ENCODE assay signal across 9 cellular contexts in genomic region chr6:138088307-138088744, GRCh38. TPM values are rescaled to one million over a fixed set of nuclear protein-coding genes. Genes with fewer than 3 reads are reported as not detected.
DNase-seq lines count a peak whose midpoint lies in the region; ATAC-seq, FAIRE-seq and TF ChIP-seq lines count a peak whose summit lies in the region.
"Had no signal": no experiment of that assay in that cellular context is flagged by ENCODE, and none has a peak within 500 bp of the region (broad histone marks: within the 10 kb centered on the region; RNA-seq: fewer than 3 reads in every experiment).

No MANE protein-coding gene starts in this region.

- H3K36me3 ChIP-seq in endothelial cell of umbilical vein (ENCODE audit: control insufficient read depth in 2 of 2, extremely low read depth in 1 of 2, insufficient read depth in 2 of 2, low read length in 2 of 2) = no peaks in the 10 kb centered on the region
- H3K36me3 ChIP-seq in gastrocnemius medialis = no peaks in the 10 kb centered on the region

- H3K79me2 ChIP-seq in endothelial cell of umbilical vein (ENCODE audit: control insufficient read depth, insufficient read depth, low read length) = no peaks in the 10 kb centered on the region

- POLR2A ChIA-PET in endothelial cell of umbilical vein (lab: Charles Lee) = no interaction called here

- in situ Hi-C loops in gastrocnemius medialis (cut with MboI; ENCODE audit: low sequenced_read_pairs in 4 of 4) = no loop called here

- intact Hi-C loops in endothelial cell of umbilical vein (cut with micrococcal nuclease) (no loop called here), gastrocnemius medialis (cut with DNase I; ENCODE audit: low total_unique reads) (no loop called here)

- peak overlapping the region; percentile 96 for H3K27ac Mint-ChIP-seq in progenitor cell of endocrine pancreas

- H3K36me3 Mint-ChIP-seq in progenitor cell of endocrine pancreas (ENCODE audit: insufficient read depth) = peaks cover 29% of the 10 kb centered on the region
- H3K36me3 Mint-ChIP-seq: naive B cell had no signal

- CTCF ChIA-PET in endothelial cell of umbilical vein (lab: Charles Lee) = interaction anchor here (1.4 kb wide), 1 partner anchor 87 kb away, joined by 5 read pairs; no protein-coding TSS in a partner anchor

- H3K9me3 ChIP-seq in endothelial cell of umbilical vein (replicated peaks; ENCODE audit: control insufficient read depth, insufficient read depth, low read length) (no peaks in the 10 kb centered on the region), gastrocnemius medialis (no peaks in the 10 kb centered on the region)

- no peak for ATAC-seq in HG03521 (IDR thresholded peaks at IDR 0.05; ENCODE audit: unreplicated experiment)
- no peak for ATAC-seq in gastrocnemius medialis

- TF ChIP-seq CTCF in endothelial cell of umbilical vein (IDR thresholded peaks at IDR 0.05; ENCODE audit: extremely low read depth in 1 of 2, insufficient read depth in 1 of 2, low read depth in 1 of 2, low read length in 2 of 2) (no peak), progenitor cell of endocrine pancreas (IDR thresholded peaks at IDR 0.05; ENCODE audit: unreplicated experiment) (no peak), gastrocnemius medialis (IDR thresholded peaks at IDR 0.05 in 4 of 5, conservative IDR thresholded peaks at IDR 0.05 in 1 of 5) (no peak)

- no peak overlapping the region for H3K9ac ChIP-seq in endothelial cell of umbilical vein (replicated peaks; ENCODE audit: extremely low read depth, insufficient read depth, low read length)

- BruUV-seq in endothelial cell of umbilical vein (replicated peaks; lab: Mats Ljungman, UMichigan) = no TSS peak

- peak; percentile 73 for FAIRE-seq in endothelial cell of umbilical vein (lab: Jason Lieb, UNC)

- H3K27me3 ChIP-seq in endothelial cell of umbilical vein (ENCODE audit: control insufficient read depth in 2 of 2, insufficient read depth in 2 of 2, low read length in 2 of 2) (no peaks in the 10 kb centered on the region), gastrocnemius medialis (peaks cover 0 to 6% (median 0%) of the 10 kb centered on the region in 3 donors)

- no peaks in the 10 kb centered on the region for H3K9me1 ChIP-seq in endothelial cell of umbilical vein (replicated peaks; ENCODE audit: control insufficient read depth, extremely low read depth, insufficient read depth, low read length)

- TF ChIP-seq POLR2A in endothelial cell of umbilical vein (IDR thresholded peaks at IDR 0.05; ENCODE audit: low read depth, low read length) = no peak
- TF ChIP-seq POLR2A in gastrocnemius medialis (IDR thresholded peaks at IDR 0.05) = no peak

- H3K4me3 Mint-ChIP-seq in progenitor cell of endocrine pancreas (ENCODE audit: low read depth) = no peak overlapping the region
- H3K4me3 Mint-ChIP-seq: naive B cell had no signal

- dilution Hi-C loops in endothelial cell of umbilical vein (cut with MboI; ENCODE audit: extremely low pct_ligation_motif_present, low sequenced_read_pairs) = no loop called here

- H2AFZ ChIP-seq in endothelial cell of umbilical vein (ENCODE audit: low read depth, low read length) = no peak overlapping the region

- no peak overlapping the region for H3K4me3 ChIP-seq in endothelial cell of umbilical vein (replicated peaks in 1 of 3; ENCODE audit: insufficient read depth in 1 of 3, low read depth in 1 of 3, low read length in 3 of 3)
- H3K4me3 ChIP-seq in gastrocnemius medialis = no peak overlapping the region

- H3K4me1 Mint-ChIP-seq in progenitor cell of endocrine pancreas (ENCODE audit: low read depth) = peaks cover 44% of the 10 kb centered on the region

- DNase-seq in DMS79 treated with DMSO at 0.1 percent for 48 hours (lab: John Stamatoyannopoulos, UW) = peak; percentile 84
- peak; percentile 42 for DNase-seq in NCI-H2196 treated with DMSO at 0.1 percent for 48 hours (lab: John Stamatoyannopoulos, UW; ENCODE audit: unreplicated experiment)
- peak; percentile 63 for DNase-seq in endothelial cell of umbilical vein (ENCODE audit: low read depth, low spot score)
- DNase-seq in progenitor cell of endocrine pancreas (ENCODE audit: low spot score, unreplicated experiment) = no peak
- no peak for DNase-seq in MV-4-11 (lab: John Stamatoyannopoulos, UW)
- no peak for DNase-seq in gastrocnemius medialis
- no peak for DNase-seq in NCI-H2171 (lab: John Stamatoyannopoulos, UW)
- DNase-seq: naive B cell had no signal

- no peaks in the 10 kb centered on the region for H3K27me3 Mint-ChIP-seq in progenitor cell of endocrine pancreas

- no peaks in the 10 kb centered on the region for H4K20me1 ChIP-seq in endothelial cell of umbilical vein (replicated peaks; ENCODE audit: control insufficient read depth, extremely low read depth, insufficient read depth, low read length)

- H3K9me3 Mint-ChIP-seq in progenitor cell of endocrine pancreas (ENCODE audit: low read depth) = no peaks in the 10 kb centered on the region
- H3K9me3 Mint-ChIP-seq: naive B cell had no signal

- H3K4me1 ChIP-seq in endothelial cell of umbilical vein (ENCODE audit: control insufficient read depth, extremely low read depth, insufficient read depth, low read length) = peaks cover 7% of the 10 kb centered on the region
- no peaks in the 10 kb centered on the region for H3K4me1 ChIP-seq in gastrocnemius medialis

- H3K4me2 ChIP-seq in endothelial cell of umbilical vein (ENCODE audit: insufficient read depth, low read length) = no peak overlapping the region

- H3K27ac ChIP-seq in endothelial cell of umbilical vein (ENCODE audit: insufficient read depth, low read depth, low read length) (no peak overlapping the region), gastrocnemius medialis (no peak overlapping the region)

TF ChIP-seq in endothelial cell of umbilical vein, 7 proteins besides CTCF, POLR2A, EP300 and RAD21:
- TF ChIP-seq POLR2AphosphoS5 (IDR thresholded peaks at IDR 0.05; ENCODE audit: insufficient read depth, low read depth, low read length) (no peak), FOS (IDR thresholded peaks at IDR 0.05; ENCODE audit: borderline replicate concordance, insufficient read depth, low read length) (peak; percentile 73), JUN (IDR thresholded peaks at IDR 0.05; ENCODE audit: borderline replicate concordance, insufficient read depth, insufficient read length, low read depth) (peak; percentile 47), EZH2 (IDR thresholded peaks at IDR 0.05; ENCODE audit: borderline replicate concordance, low read depth, low read length, severe bottlenecking) (no peak), GATA2 (IDR thresholded peaks at IDR 0.05; ENCODE audit: insufficient read depth, insufficient read length, low read depth, low read length) (peak; percentile 41), MYC (IDR thresholded peaks at IDR 0.05; ENCODE audit: low read depth, low read length) (no peak)
- TF ChIP-seq, protein P1, sequence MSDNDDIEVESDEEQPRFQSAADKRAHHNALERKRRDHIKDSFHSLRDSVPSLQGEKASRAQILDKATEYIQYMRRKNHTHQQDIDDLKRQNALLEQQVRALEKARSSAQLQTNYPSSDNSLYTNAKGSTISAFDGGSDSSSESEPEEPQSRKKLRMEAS (IDR thresholded peaks at IDR 0.05; ENCODE audit: insufficient read depth, insufficient read length) = no peak

RNA-seq across cellular contexts. Expression of gene PERP, which starts 18.9 kb away (rescaled TPM):
- total RNA-seq in endothelial cell of umbilical vein (27.4 and 30.2 TPM in 2 replicates), progenitor cell of endocrine pancreas (68.3 and 75.3 TPM in 2 replicates), gastrocnemius medialis (1 to 10 TPM; 1.5 to 3.1 (median 2.1) TPM)
- 15.7 and 18.8 TPM in 2 replicates for polyA plus RNA-seq in endothelial cell of umbilical vein
- polyA plus RNA-seq in endothelial cell of umbilical vein (2011; cell fraction: cytosol; rRNA removed) = 11.7 and 13.0 TPM in 2 replicates
- polyA plus RNA-seq in endothelial cell of umbilical vein (2011; cell fraction: nucleus; rRNA removed) = 4.6 and 4.9 TPM in 2 replicates
- 34.6 and 43.8 TPM in 2 replicates for polyA plus RNA-seq in endothelial cell of umbilical vein (2012)
- 24.0 and 26.1 TPM in 2 replicates for polyA minus RNA-seq in endothelial cell of umbilical vein
- polyA minus RNA-seq in endothelial cell of umbilical vein (2011; cell fraction: cytosol; rRNA and poly(A)+ RNA removed) = 23.8 TPM
- 2.6 and 4.0 TPM in 2 replicates for polyA minus RNA-seq in endothelial cell of umbilical vein (2011; cell fraction: nucleus; rRNA and poly(A)+ RNA removed)

Comparison
In these comparisons a context has a peak if more than half of its experiments do, and no peak if none do; other contexts are left out.
1. DNase-seq: peak in DMS79 treated with DMSO at 0.1 percent for 48 hours (single experiment), NCI-H2196 treated with DMSO at 0.1 percent for 48 hours (single experiment) and endothelial cell of umbilical vein (single experiment); none in progenitor cell of endocrine pancreas (single experiment), MV-4-11 (single experiment), gastrocnemius medialis (0 of 2) and NCI-H2171 (single experiment).